In the genomic region with DNA sequence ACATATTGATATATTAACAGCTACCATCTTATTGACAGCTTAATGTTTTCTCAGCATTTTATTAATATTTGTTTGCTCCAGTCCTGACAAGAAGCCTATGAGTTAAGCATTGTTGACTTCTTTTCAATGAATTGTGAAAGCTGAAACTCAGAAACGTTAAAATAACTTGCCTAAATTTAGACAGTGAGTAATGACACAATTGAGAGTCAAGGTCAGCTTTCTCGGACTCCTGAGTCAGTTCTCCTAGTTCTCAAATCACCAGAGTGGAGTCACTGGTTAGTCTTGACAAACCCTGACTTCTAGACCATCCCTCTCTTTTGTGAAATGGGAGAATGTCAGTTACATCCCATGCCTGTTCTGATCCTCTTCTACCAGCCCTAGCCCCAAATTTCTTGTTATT, we compare ENCODE assay signal across 13 cellular contexts.
DNase-seq lines count a peak whose midpoint lies in the region; ATAC-seq and TF ChIP-seq lines count a peak whose summit lies in the region.
"Had no signal": no experiment of that assay in that cellular context is flagged by ENCODE, and none has a peak within 500 bp of the region (broad histone marks: within the 10 kb centered on the region; RNA-seq: fewer than 3 reads in every experiment).

No MANE protein-coding gene starts in this region.

- TF ChIP-seq POLR2A in GM18505 (IDR thresholded peaks at IDR 0.05; ENCODE audit: borderline replicate concordance, extremely low read depth, insufficient read depth, insufficient read length): no peak

- ATAC-seq in GM18505 (IDR thresholded peaks at IDR 0.05; ENCODE audit: unreplicated experiment) (peak; percentile 93), GM19468 (IDR thresholded peaks at IDR 0.05; ENCODE audit: extremely low read depth, unreplicated experiment) (peak; percentile 82), HG02870 (IDR thresholded peaks at IDR 0.05; ENCODE audit: unreplicated experiment) (peak; percentile 94), HG03571 (IDR thresholded peaks at IDR 0.05; ENCODE audit: unreplicated experiment) (peak; percentile 73), GM19397 (IDR thresholded peaks at IDR 0.05; ENCODE audit: unreplicated experiment) (no peak)
- ATAC-seq: left cardiac atrium had no signal

- in situ Hi-C loops in ACHN (cut with HindIII; ENCODE audit: low pct_ligation_motif_present, low pct_unique_long_range_greater_than_20kb, low sequenced_read_pairs): no loop called here

- DNase-seq in Kasumi-1 (lab: John Stamatoyannopoulos, UW) (no peak), ACHN (no peak), NCI-H1930 (lab: John Stamatoyannopoulos, UW) (no peak)
- DNase-seq: anterior cingulate cortex; effector CD8-positive, alpha-beta T cell; left cardiac atrium; NCI-H1436 treated with DMSO at 0.1 percent for 48 hours; spleen had no signal
